1 cellular context compared by ENCODE assay signal in genomic region chr1:212290608-212291007, GRCh38.
TF ChIP-seq lines count a peak whose summit lies in the region.

No MANE protein-coding gene starts in this region.

TF ChIP-seq in HEK293, 187 proteins besides CTCF, POLR2A, EP300 and RAD21 (continued from another document and continues in another):
- TF ChIP-seq PATZ1 (tag by site-specific recombination; IDR thresholded peaks at IDR 0.05) (0 out of 2 replicates have a peak, but pooled peaks have one; percentile 1), ZNF776 (tag by site-specific recombination; IDR thresholded peaks at IDR 0.05; ENCODE audit: borderline replicate concordance) (no peak), ZNF221 (tag by site-specific recombination; IDR thresholded peaks at IDR 0.05; ENCODE audit: borderline replicate concordance) (no peak), TSHZ1 (tag by site-specific recombination; IDR thresholded peaks at IDR 0.05; ENCODE audit: borderline replicate concordance) (no peak), GLIS2 (tag by site-specific recombination; IDR thresholded peaks at IDR 0.05) (no peak), ZBTB11 (tag by site-specific recombination; conservative IDR thresholded peaks at IDR 0.05; ENCODE audit: low read depth) (no peak), ZNF302 (tag by site-specific recombination; IDR thresholded peaks at IDR 0.05; ENCODE audit: low read depth) (no peak), ZNF544 (tag by site-specific recombination; IDR thresholded peaks at IDR 0.05) (no peak), ZNF366 (tag by site-specific recombination; conservative IDR thresholded peaks at IDR 0.05) (peak; percentile 61), ZNF26 (tag by site-specific recombination; IDR thresholded peaks at IDR 0.05) (no peak), ZBTB17 (tag by site-specific recombination; IDR thresholded peaks at IDR 0.05) (no peak; the same call in 1 of the 2 replicates), ZNF629 (tag by site-specific recombination; IDR thresholded peaks at IDR 0.05) (peak; percentile 42; the same call in 1 of the 2 replicates), ZNF398 (tag by site-specific recombination; IDR thresholded peaks at IDR 0.05) (no peak), ZNF112 (tag by site-specific recombination; IDR thresholded peaks at IDR 0.05) (no peak), KLF17 (tag by site-specific recombination; IDR thresholded peaks at IDR 0.05) (no peak), ZBTB10 (tag by site-specific recombination; IDR thresholded peaks at IDR 0.05) (no peak), MYNN (tag by site-specific recombination; IDR thresholded peaks at IDR 0.05; ENCODE audit: borderline replicate concordance) (no peak), ZNF280D (tag by site-specific recombination; IDR thresholded peaks at IDR 0.05) (no peak), KLF8 (tag by site-specific recombination; IDR thresholded peaks at IDR 0.05) (no peak), ZNF777 (tag by site-specific recombination; IDR thresholded peaks at IDR 0.05; ENCODE audit: borderline replicate concordance) (no peak), ZNF175 (tag by site-specific recombination; IDR thresholded peaks at IDR 0.05) (no peak), PRDM6 (tag by site-specific recombination; IDR thresholded peaks at IDR 0.05) (peak; percentile 97), ZNF558 (tag by site-specific recombination; IDR thresholded peaks at IDR 0.05) (no peak), ZNF837 (tag by site-specific recombination; IDR thresholded peaks at IDR 0.05) (no peak), ZNF843 (tag by site-specific recombination; IDR thresholded peaks at IDR 0.05) (peak; percentile 65), ZNF426 (tag by site-specific recombination; IDR thresholded peaks at IDR 0.05) (no peak), IKZF3 (tag by site-specific recombination; IDR thresholded peaks at IDR 0.05) (no peak), ZBTB44 (tag by site-specific recombination; IDR thresholded peaks at IDR 0.05) (peak; percentile 87), ZNF626 (tag by site-specific recombination; IDR thresholded peaks at IDR 0.05) (no peak), ZNF155 (tag by site-specific recombination; IDR thresholded peaks at IDR 0.05) (no peak), ZNF2 (tag by site-specific recombination; IDR thresholded peaks at IDR 0.05) (no peak), SETDB1 (IDR thresholded peaks at IDR 0.05; ENCODE audit: insufficient read length, low read length) (no peak), ZSCAN16 (tag by site-specific recombination; IDR thresholded peaks at IDR 0.05) (no peak)
